In genomic region chr16:28207425-28207824, GRCh38 we compare ENCODE assay signal across 22 cellular contexts. TPM values are rescaled to one million over a fixed set of nuclear protein-coding genes. Genes with fewer than 3 reads are reported as not detected.
DNase-seq lines count a peak whose midpoint lies in the region; ATAC-seq, FAIRE-seq and TF ChIP-seq lines count a peak whose summit lies in the region.
"Had no signal": no experiment of that assay in that cellular context is flagged by ENCODE, and none has a peak within 500 bp of the region (broad histone marks: within the 10 kb centered on the region; RNA-seq: fewer than 3 reads in every experiment).

No MANE protein-coding gene starts in this region.

- no peak for TF ChIP-seq CTCF in CD4-positive, alpha-beta T cell (IDR thresholded peaks at IDR 0.05)
- TF ChIP-seq CTCF in activated CD8-positive, alpha-beta T cell treated with anti-CD3 and anti-CD28 coated beads for 36 hours (IDR thresholded peaks at IDR 0.05), result no peak
- TF ChIP-seq CTCF in kidney (IDR thresholded peaks at IDR 0.05; ENCODE audit: borderline replicate concordance, extremely low read depth, insufficient read depth), result no peak

- peaks cover 6 to 18% of the 10 kb centered on the region in 2 donors for H3K36me3 ChIP-seq in kidney (ENCODE audit: control insufficient read depth in 1 of 2, insufficient read depth in 2 of 2, low read length in 2 of 2)
- H3K36me3 ChIP-seq: pancreas had no signal

- no peak overlapping the region for H3K27ac ChIP-seq in CD4-positive, alpha-beta T cell (ENCODE audit: low read depth, low read length)
- no peak overlapping the region for H3K27ac ChIP-seq in kidney (ENCODE audit: low read depth in 2 of 2, low read length in 2 of 2)
- H3K27ac ChIP-seq: dorsolateral prefrontal cortex, esophagus muscularis mucosa, pancreas, VCaP had no signal

- H3K9me3 ChIP-seq in CD4-positive, alpha-beta T cell (ENCODE audit: control insufficient read depth, low read length), result no peaks in the 10 kb centered on the region
- no peaks in the 10 kb centered on the region for H3K9me3 ChIP-seq in kidney (ENCODE audit: control insufficient read depth in 1 of 2, low read length in 2 of 2)
- H3K9me3 ChIP-seq: esophagus muscularis mucosa, pancreas had no signal

- H3K27ac Mint-ChIP-seq in T-helper 2 cell treated with Interferon-gamma antibody and Interleukin-4, amounts not matched to agents 5 μg/mL and 100 μg/mL, for 36 hours, result peak overlapping the region; percentile 11
- peak overlapping the region; percentile 35 for H3K27ac Mint-ChIP-seq in CD4-positive, alpha-beta T cell
- peak overlapping the region; percentile 81 for H3K27ac Mint-ChIP-seq in activated CD8-positive, alpha-beta T cell treated with anti-CD3 and anti-CD28 coated beads for 36 hours

- peaks cover 44% of the 10 kb centered on the region for H3K36me3 Mint-ChIP-seq in T-helper 2 cell treated with Interferon-gamma antibody and Interleukin-4, amounts not matched to agents 5 μg/mL and 100 μg/mL, for 36 hours (ENCODE audit: low read depth)
- H3K36me3 Mint-ChIP-seq in CD4-positive, alpha-beta T cell (ENCODE audit: low read depth), result peaks cover 30% of the 10 kb centered on the region
- H3K36me3 Mint-ChIP-seq in activated CD8-positive, alpha-beta T cell treated with anti-CD3 and anti-CD28 coated beads for 36 hours (ENCODE audit: low read depth), result peaks cover 39% of the 10 kb centered on the region

- H3K4me3 ChIP-seq in kidney (ENCODE audit: low read length in 2 of 2), result no peak overlapping the region
- H3K4me3 ChIP-seq: dorsolateral prefrontal cortex, esophagus muscularis mucosa, pancreas had no signal

- peaks cover 4% of the 10 kb centered on the region for H3K9me3 Mint-ChIP-seq in T-helper 2 cell treated with Interferon-gamma antibody and Interleukin-4, amounts not matched to agents 5 μg/mL and 100 μg/mL, for 36 hours
- no peaks in the 10 kb centered on the region for H3K9me3 Mint-ChIP-seq in CD4-positive, alpha-beta T cell
- H3K9me3 Mint-ChIP-seq in activated CD8-positive, alpha-beta T cell treated with anti-CD3 and anti-CD28 coated beads for 36 hours, result peaks cover 1% of the 10 kb centered on the region

- DNase-seq in T-helper 2 cell treated with Interferon-gamma antibody and Interleukin-4, amounts not matched to agents 5 μg/mL and 100 μg/mL, for 36 hours (ENCODE audit: low spot score), result no peak
- no peak for DNase-seq in T-helper 2 cell
- DNase-seq in CD4-positive, alpha-beta T cell, result no peak
- DNase-seq in activated CD8-positive, alpha-beta T cell treated with anti-CD3 and anti-CD28 coated beads for 36 hours, result no peak
- peak; percentile 11 to 21 for DNase-seq in erythroblast (lab: John Stamatoyannopoulos, UW)
- no peak for DNase-seq in ureter (ENCODE audit: low spot score)
- DNase-seq in kidney, result no peak
- no peak for DNase-seq in DMS153 (lab: John Stamatoyannopoulos, UW)
- DNase-seq: DMS79 treated with DMSO at 0.1 percent for 48 hours; dorsolateral prefrontal cortex; H7; left ventricle myocardium superior; NCI-H1930; pancreas; stimulated activated naive CD4-positive, alpha-beta T cell treated with Interleukin-2 at 50 U/mL for 16 hours; SW 1271; trophoblast cell had no signal

- H3K4me1 ChIP-seq in kidney (ENCODE audit: control insufficient read depth in 1 of 2, insufficient read depth in 1 of 2, low read depth in 1 of 2, low read length in 2 of 2), result peaks cover 0 to 10% of the 10 kb centered on the region in 2 donors

- H3K4me1 Mint-ChIP-seq in T-helper 2 cell treated with Interferon-gamma antibody and Interleukin-4, amounts not matched to agents 5 μg/mL and 100 μg/mL, for 36 hours (ENCODE audit: low read depth), result peaks cover 24% of the 10 kb centered on the region
- H3K4me1 Mint-ChIP-seq in CD4-positive, alpha-beta T cell (ENCODE audit: low read depth), result peaks cover 54% of the 10 kb centered on the region
- peaks cover 29% of the 10 kb centered on the region for H3K4me1 Mint-ChIP-seq in activated CD8-positive, alpha-beta T cell treated with anti-CD3 and anti-CD28 coated beads for 36 hours (ENCODE audit: low read depth)

- CTCF ChIA-PET in CD4-positive, alpha-beta T cell (lab: Charles Lee), result interaction anchor here (1.9 to 4.1 kb wide), 3 partner anchors 14 to 70 kb away, joined by 6 to 28 read pairs (median 23); no protein-coding TSS in a partner anchor
- CTCF ChIA-PET in activated CD8-positive, alpha-beta T cell treated with anti-CD3 and anti-CD28 coated beads for 36 hours (lab: Charles Lee), result interaction anchor here (0.8 to 2.5 kb wide), 3 partner anchors 10 to 52 kb away, joined by 3 to 9 read pairs (median 6); no protein-coding TSS in a partner anchor

- no peaks in the 10 kb centered on the region for H3K27me3 Mint-ChIP-seq in T-helper 2 cell treated with Interferon-gamma antibody and Interleukin-4, amounts not matched to agents 5 μg/mL and 100 μg/mL, for 36 hours (ENCODE audit: low read depth)
- H3K27me3 Mint-ChIP-seq in CD4-positive, alpha-beta T cell, result no peaks in the 10 kb centered on the region
- H3K27me3 Mint-ChIP-seq in activated CD8-positive, alpha-beta T cell treated with anti-CD3 and anti-CD28 coated beads for 36 hours, result no peaks in the 10 kb centered on the region

- intact Hi-C loops in CD4-positive, alpha-beta T cell (cut with DNase I, micrococcal nuclease), result no loop called here
- intact Hi-C loops in activated CD8-positive, alpha-beta T cell treated with anti-CD3 and anti-CD28 coated beads for 36 hours (cut with micrococcal nuclease), result no loop called here
- intact Hi-C loops in kidney (cut with DNase I), result no loop called here

- peak overlapping the region; percentile 30 for H3K4me3 Mint-ChIP-seq in T-helper 2 cell treated with Interferon-gamma antibody and Interleukin-4, amounts not matched to agents 5 μg/mL and 100 μg/mL, for 36 hours
- H3K4me3 Mint-ChIP-seq in CD4-positive, alpha-beta T cell, result peak overlapping the region; percentile 56
- no peak overlapping the region for H3K4me3 Mint-ChIP-seq in activated CD8-positive, alpha-beta T cell treated with anti-CD3 and anti-CD28 coated beads for 36 hours
- H3K4me3 Mint-ChIP-seq: CD14-positive monocyte had no signal

- no peak for ATAC-seq in CD4-positive, alpha-beta T cell (ENCODE audit: poor library complexity)
- ATAC-seq in activated CD8-positive, alpha-beta T cell treated with anti-CD3 and anti-CD28 coated beads for 36 hours, result no peak
- ATAC-seq: left ventricle myocardium superior, pancreas, sciatic nerve had no signal

- no peak for TF ChIP-seq POLR2A in erythroblast (IDR thresholded peaks at IDR 0.05; ENCODE audit: low read length)

- H3K27me3 ChIP-seq in CD4-positive, alpha-beta T cell (ENCODE audit: control insufficient read depth, insufficient read depth, low read length), result no peaks in the 10 kb centered on the region
- H3K27me3 ChIP-seq: dorsolateral prefrontal cortex, esophagus muscularis mucosa, pancreas had no signal

- H3K9ac ChIP-seq in kidney (ENCODE audit: low read length in 2 of 2), result no peak overlapping the region

- POLR2A ChIA-PET in CD4-positive, alpha-beta T cell (lab: Charles Lee), result interaction anchor here (0.8 kb wide), 1 partner anchor 13 kb away, joined by 4 read pairs; no protein-coding TSS in a partner anchor
- POLR2A ChIA-PET in activated CD8-positive, alpha-beta T cell treated with anti-CD3 and anti-CD28 coated beads for 36 hours (lab: Charles Lee), result interaction anchor here (1.3 to 12.4 kb wide), 5 partner anchors 11 to 73 kb away, joined by 3 to 124 read pairs (median 5); no protein-coding TSS in a partner anchor

- no peak for FAIRE-seq in kidney (lab: Jason Lieb, UNC)
- FAIRE-seq: bronchial epithelial cell, pancreas had no signal

RNA-seq across cellular contexts. Expression of gene XPO6, which starts 4.3 kb away (rescaled TPM):
- 100 to 1,000 TPM; 378 to 390 TPM for total RNA-seq in CD4-positive, alpha-beta T cell
- 100 to 1,000 TPM; 250 to 253 TPM for total RNA-seq in activated CD8-positive, alpha-beta T cell treated with anti-CD3 and anti-CD28 coated beads for 36 hours
- total RNA-seq in ureter, result 145 TPM
- total RNA-seq in kidney, result 98.8 TPM
- 57.2 TPM for polyA plus RNA-seq in kidney (ENCODE audit: insufficient read depth, low read depth, low replicate concordance)

Comparison
In these comparisons a context has a peak if more than half of its experiments do, and no peak if none do; other contexts are left out.
1. DNase-seq: peak in erythroblast (2 of 2); none in T-helper 2 cell treated with Interferon-gamma antibody and Interleukin-4, amounts not matched to agents 5 μg/mL and 100 μg/mL, for 36 hours (single experiment), T-helper 2 cell (0 of 5), CD4-positive, alpha-beta T cell (0 of 10), activated CD8-positive, alpha-beta T cell treated with anti-CD3 and anti-CD28 coated beads for 36 hours (single experiment), ureter (single experiment), kidney (single experiment) and DMS153 (single experiment).
2. H3K27ac Mint-ChIP-seq: peak in every context shown above with its lines; median percentile 81 in activated CD8-positive, alpha-beta T cell treated with anti-CD3 and anti-CD28 coated beads for 36 hours; 35 in CD4-positive, alpha-beta T cell; 11 in T-helper 2 cell treated with Interferon-gamma antibody and Interleukin-4, amounts not matched to agents 5 μg/mL and 100 μg/mL, for 36 hours.